1 cellular context compared by ENCODE assay signal in the genomic region with DNA sequence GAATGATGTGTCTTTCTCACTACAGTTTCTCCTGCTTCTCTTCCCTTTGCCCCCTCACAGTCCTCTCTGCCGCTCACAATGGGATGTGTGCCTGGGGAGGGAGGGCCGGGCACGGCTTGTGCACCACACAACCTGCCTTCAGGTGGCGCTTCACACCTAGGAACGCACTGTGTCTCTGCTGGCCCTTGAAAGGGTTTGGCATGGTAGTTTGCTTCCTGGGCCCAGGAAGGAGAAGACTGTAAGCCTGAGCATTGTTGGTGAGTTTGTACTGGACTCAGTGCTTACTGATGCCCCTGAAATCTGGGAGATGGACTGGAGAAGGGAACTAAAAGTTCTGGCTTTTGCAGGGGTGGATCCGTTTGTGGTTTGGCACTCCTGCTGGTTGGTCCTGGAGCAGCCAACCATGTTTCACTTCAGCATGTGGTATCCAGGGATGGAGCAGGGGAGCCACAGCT.
TF ChIP-seq lines count a peak whose summit lies in the region.

No MANE protein-coding gene starts in this region.

TF ChIP-seq in GM23338, 12 proteins besides CTCF, POLR2A, EP300 and RAD21 (continued from another document):
- TF ChIP-seq, protein P1, sequence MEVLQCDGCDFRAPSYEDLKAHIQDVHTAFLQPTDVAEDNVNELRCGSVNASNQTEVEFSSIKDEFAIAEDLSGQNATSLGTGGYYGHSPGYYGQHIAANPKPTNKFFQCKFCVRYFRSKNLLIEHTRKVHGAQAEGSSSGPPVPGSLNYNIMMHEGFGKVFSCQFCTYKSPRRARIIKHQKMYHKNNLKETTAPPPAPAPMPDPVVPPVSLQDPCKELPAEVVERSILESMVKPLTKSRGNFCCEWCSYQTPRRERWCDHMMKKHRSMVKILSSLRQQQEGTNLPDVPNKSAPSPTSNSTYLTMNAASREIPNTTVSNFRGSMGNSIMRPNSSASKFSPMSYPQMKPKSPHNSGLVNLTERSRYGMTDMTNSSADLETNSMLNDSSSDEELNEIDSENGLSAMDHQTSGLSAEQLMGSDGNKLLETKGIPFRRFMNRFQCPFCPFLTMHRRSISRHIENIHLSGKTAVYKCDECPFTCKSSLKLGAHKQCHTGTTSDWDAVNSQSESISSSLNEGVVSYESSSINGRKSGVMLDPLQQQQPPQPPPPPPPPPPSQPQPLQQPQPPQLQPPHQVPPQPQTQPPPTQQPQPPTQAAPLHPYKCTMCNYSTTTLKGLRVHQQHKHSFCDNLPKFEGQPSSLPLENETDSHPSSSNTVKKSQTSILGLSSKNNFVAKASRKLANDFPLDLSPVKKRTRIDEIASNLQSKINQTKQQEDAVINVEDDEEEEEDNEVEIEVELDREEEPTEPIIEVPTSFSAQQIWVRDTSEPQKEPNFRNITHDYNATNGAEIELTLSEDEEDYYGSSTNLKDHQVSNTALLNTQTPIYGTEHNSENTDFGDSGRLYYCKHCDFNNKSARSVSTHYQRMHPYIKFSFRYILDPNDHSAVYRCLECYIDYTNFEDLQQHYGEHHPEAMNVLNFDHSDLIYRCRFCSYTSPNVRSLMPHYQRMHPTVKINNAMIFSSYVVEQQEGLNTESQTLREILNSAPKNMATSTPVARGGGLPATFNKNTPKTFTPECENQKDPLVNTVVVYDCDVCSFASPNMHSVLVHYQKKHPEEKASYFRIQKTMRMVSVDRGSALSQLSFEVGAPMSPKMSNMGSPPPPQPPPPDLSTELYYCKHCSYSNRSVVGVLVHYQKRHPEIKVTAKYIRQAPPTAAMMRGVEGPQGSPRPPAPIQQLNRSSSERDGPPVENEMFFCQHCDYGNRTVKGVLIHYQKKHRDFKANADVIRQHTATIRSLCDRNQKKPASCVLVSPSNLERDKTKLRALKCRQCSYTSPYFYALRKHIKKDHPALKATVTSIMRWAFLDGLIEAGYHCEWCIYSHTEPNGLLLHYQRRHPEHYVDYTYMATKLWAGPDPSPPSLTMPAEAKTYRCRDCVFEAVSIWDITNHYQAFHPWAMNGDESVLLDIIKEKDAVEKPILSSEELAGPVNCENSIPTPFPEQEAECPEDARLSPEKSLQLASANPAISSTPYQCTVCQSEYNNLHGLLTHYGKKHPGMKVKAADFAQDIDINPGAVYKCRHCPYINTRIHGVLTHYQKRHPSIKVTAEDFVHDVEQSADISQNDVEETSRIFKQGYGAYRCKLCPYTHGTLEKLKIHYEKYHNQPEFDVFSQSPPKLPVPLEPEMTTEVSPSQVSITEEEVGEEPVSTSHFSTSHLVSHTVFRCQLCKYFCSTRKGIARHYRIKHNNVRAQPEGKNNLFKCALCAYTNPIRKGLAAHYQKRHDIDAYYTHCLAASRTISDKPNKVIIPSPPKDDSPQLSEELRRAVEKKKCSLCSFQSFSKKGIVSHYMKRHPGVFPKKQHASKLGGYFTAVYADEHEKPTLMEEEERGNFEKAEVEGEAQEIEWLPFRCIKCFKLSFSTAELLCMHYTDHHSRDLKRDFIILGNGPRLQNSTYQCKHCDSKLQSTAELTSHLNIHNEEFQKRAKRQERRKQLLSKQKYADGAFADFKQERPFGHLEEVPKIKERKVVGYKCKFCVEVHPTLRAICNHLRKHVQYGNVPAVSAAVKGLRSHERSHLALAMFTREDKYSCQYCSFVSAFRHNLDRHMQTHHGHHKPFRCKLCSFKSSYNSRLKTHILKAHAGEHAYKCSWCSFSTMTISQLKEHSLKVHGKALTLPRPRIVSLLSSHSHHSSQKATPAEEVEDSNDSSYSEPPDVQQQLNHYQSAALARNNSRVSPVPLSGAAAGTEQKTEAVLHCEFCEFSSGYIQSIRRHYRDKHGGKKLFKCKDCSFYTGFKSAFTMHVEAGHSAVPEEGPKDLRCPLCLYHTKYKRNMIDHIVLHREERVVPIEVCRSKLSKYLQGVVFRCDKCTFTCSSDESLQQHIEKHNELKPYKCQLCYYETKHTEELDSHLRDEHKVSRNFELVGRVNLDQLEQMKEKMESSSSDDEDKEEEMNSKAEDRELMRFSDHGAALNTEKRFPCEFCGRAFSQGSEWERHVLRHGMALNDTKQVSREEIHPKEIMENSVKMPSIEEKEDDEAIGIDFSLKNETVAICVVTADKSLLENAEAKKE (CRISPR knock-in tag; IDR thresholded peaks at IDR 0.05) = no peak
- TF ChIP-seq EZH2phosphoT487 (IDR thresholded peaks at IDR 0.05; ENCODE audit: unreplicated experiment) = no peak
